1 cellular context compared by ENCODE assay signal in genomic region chr6:26249959-26250805, GRCh38.
A peak's percentile ranks its signal among the peaks of the same experiment; 100 is the strongest.
TF ChIP-seq lines count a peak whose summit lies in the region.

No MANE protein-coding gene starts in this region.

TF ChIP-seq in WTC11, 78 proteins besides CTCF, POLR2A, EP300 and RAD21 (continued from another document and continues in another):
- no peak for TF ChIP-seq RORB (CRISPR knock-in tag; IDR thresholded peaks at IDR 0.05)
- no peak for TF ChIP-seq ZNF317 (CRISPR knock-in tag; IDR thresholded peaks at IDR 0.05; ENCODE audit: borderline replicate concordance, low read depth)
- TF ChIP-seq HMGA2 (CRISPR knock-in tag; IDR thresholded peaks at IDR 0.05): no peak
- TF ChIP-seq ATF6 (CRISPR knock-in tag; IDR thresholded peaks at IDR 0.05): no peak
- no peak for TF ChIP-seq TEAD4 (CRISPR knock-in tag; IDR thresholded peaks at IDR 0.05)
- peak; percentile 24; the same call in 1 of the 2 replicates for TF ChIP-seq TEAD1 (CRISPR knock-in tag; IDR thresholded peaks at IDR 0.05)
- no peak for TF ChIP-seq ZNF671 (CRISPR knock-in tag; IDR thresholded peaks at IDR 0.05)
- no peak; the same call in 1 of the 2 replicates for TF ChIP-seq MAX (CRISPR knock-in tag; IDR thresholded peaks at IDR 0.05)
- peak; percentile 83 for TF ChIP-seq E2F4 (CRISPR knock-in tag; IDR thresholded peaks at IDR 0.05; ENCODE audit: borderline replicate concordance, low read depth)
- TF ChIP-seq CREM (CRISPR knock-in tag; IDR thresholded peaks at IDR 0.05): peak; percentile 40; the same call in 1 of the 2 replicates
- no peak for TF ChIP-seq STAT6 (CRISPR knock-in tag; conservative IDR thresholded peaks at IDR 0.05; ENCODE audit: low read depth)
- no peak for TF ChIP-seq TCF7 (CRISPR knock-in tag; IDR thresholded peaks at IDR 0.05; ENCODE audit: low read depth)
- no peak for TF ChIP-seq TP53 (CRISPR knock-in tag; IDR thresholded peaks at IDR 0.05)
- TF ChIP-seq RELA (CRISPR knock-in tag; IDR thresholded peaks at IDR 0.05; ENCODE audit: borderline replicate concordance): no peak
- TF ChIP-seq ZNF232 (CRISPR knock-in tag; IDR thresholded peaks at IDR 0.05): peak; percentile 55; the same call in 1 of the 2 replicates
- TF ChIP-seq ESRRA (CRISPR knock-in tag; IDR thresholded peaks at IDR 0.05; ENCODE audit: borderline replicate concordance): no peak
- no peak for TF ChIP-seq IRF1 (CRISPR knock-in tag; IDR thresholded peaks at IDR 0.05)
- TF ChIP-seq ZNF512 (CRISPR knock-in tag; IDR thresholded peaks at IDR 0.05; ENCODE audit: borderline replicate concordance): no peak
- peak; percentile 86; the same call in 1 of the 2 replicates for TF ChIP-seq AFF4 (CRISPR knock-in tag; IDR thresholded peaks at IDR 0.05; ENCODE audit: borderline replicate concordance)
- 0 out of 2 replicates have a peak, but pooled peaks have one; percentile 10 for TF ChIP-seq FOXP4 (CRISPR knock-in tag; IDR thresholded peaks at IDR 0.05)
- TF ChIP-seq ZNF396 (CRISPR knock-in tag; IDR thresholded peaks at IDR 0.05; ENCODE audit: borderline replicate concordance): no peak
- TF ChIP-seq FOXK1 (CRISPR knock-in tag; IDR thresholded peaks at IDR 0.05): peak; percentile 22; the same call in 1 of the 2 replicates
- peak; percentile 55; the same call in 1 of the 2 replicates for TF ChIP-seq ETV6 (CRISPR knock-in tag; IDR thresholded peaks at IDR 0.05)
- no peak for TF ChIP-seq MLX (CRISPR knock-in tag; IDR thresholded peaks at IDR 0.05)
- TF ChIP-seq JAZF1 (CRISPR knock-in tag; IDR thresholded peaks at IDR 0.05): no peak
- no peak for TF ChIP-seq SOX15 (CRISPR knock-in tag; IDR thresholded peaks at IDR 0.05)
- no peak for TF ChIP-seq CBFB (CRISPR knock-in tag; IDR thresholded peaks at IDR 0.05; ENCODE audit: low read depth)
- TF ChIP-seq E2F5 (CRISPR knock-in tag; IDR thresholded peaks at IDR 0.05): 0 out of 2 replicates have a peak, but pooled peaks have one; percentile 53
- 0 out of 2 replicates have a peak, but pooled peaks have one; percentile 72 for TF ChIP-seq PRRX2 (CRISPR knock-in tag; IDR thresholded peaks at IDR 0.05)
- TF ChIP-seq FOXJ3 (CRISPR knock-in tag; IDR thresholded peaks at IDR 0.05; ENCODE audit: borderline replicate concordance): no peak
- TF ChIP-seq EMX1 (CRISPR knock-in tag; IDR thresholded peaks at IDR 0.05): no peak
- no peak for TF ChIP-seq JUN (CRISPR knock-in tag; IDR thresholded peaks at IDR 0.05)
- TF ChIP-seq E2F1 (CRISPR knock-in tag; IDR thresholded peaks at IDR 0.05): peak; percentile 44; the same call in 1 of the 2 replicates
- peak; percentile 73; the same call in 1 of the 2 replicates for TF ChIP-seq IRF2 (CRISPR knock-in tag; IDR thresholded peaks at IDR 0.05; ENCODE audit: borderline replicate concordance, low read depth)
- no peak; the same call in 1 of the 2 replicates for TF ChIP-seq NFATC4 (CRISPR knock-in tag; IDR thresholded peaks at IDR 0.05)
- TF ChIP-seq USF2 (CRISPR knock-in tag; IDR thresholded peaks at IDR 0.05): no peak
